ENCODE assay signal across 1 cellular context in the genomic region with DNA sequence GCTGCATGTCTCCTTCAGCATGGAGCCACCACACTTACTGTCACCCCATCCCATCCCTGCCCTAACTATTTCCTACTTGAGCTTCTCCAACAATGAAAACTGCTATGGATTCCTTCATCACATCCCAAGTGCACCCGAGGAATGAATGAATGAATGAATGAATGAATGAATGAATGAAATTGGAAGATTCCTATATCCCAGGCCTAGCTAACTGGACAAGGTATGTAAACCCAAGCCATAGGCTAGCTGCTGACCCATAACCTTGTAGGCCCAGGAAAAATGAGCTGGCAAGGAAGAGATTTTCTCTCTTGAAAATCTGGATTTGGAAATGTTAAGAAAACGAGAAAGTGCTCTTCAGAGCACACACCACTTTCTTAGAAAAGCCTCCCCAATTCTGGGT.
TF ChIP-seq lines count a peak whose summit lies in the region.

No MANE protein-coding gene starts in this region.

TF ChIP-seq in H1, 55 proteins besides CTCF, POLR2A, EP300 and RAD21:
- TF ChIP-seq CHD2 (IDR thresholded peaks at IDR 0.05; ENCODE audit: low read length) (no peak), GTF2F1 (IDR thresholded peaks at IDR 0.05; ENCODE audit: borderline replicate concordance, low read depth, low read length) (no peak), YY1 (IDR thresholded peaks at IDR 0.05; ENCODE audit: low read depth, low read length) (no peak), FOSL1 (IDR thresholded peaks at IDR 0.05; ENCODE audit: insufficient read depth, low read depth, low read length) (no peak), POU5F1 (IDR thresholded peaks at IDR 0.05; ENCODE audit: low read depth, low read length) (no peak), GABPA (IDR thresholded peaks at IDR 0.05; ENCODE audit: borderline replicate concordance, insufficient read depth, low read length) (no peak), POLR2AphosphoS5 (IDR thresholded peaks at IDR 0.05; ENCODE audit: low read depth, low read length) (no peak), JUN (IDR thresholded peaks at IDR 0.05; ENCODE audit: low read depth, low read length) (no peak)
- TF ChIP-seq, protein P1, sequence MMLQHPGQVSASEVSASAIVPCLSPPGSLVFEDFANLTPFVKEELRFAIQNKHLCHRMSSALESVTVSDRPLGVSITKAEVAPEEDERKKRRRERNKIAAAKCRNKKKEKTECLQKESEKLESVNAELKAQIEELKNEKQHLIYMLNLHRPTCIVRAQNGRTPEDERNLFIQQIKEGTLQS (IDR thresholded peaks at IDR 0.05; ENCODE audit: insufficient read depth, low read depth, low read length): no peak
